Comparison of ENCODE assay signal across 14 cellular contexts in genomic region chr13:76825415-76825814, GRCh38.
DNase-seq lines count a peak whose midpoint lies in the region; ATAC-seq and TF ChIP-seq lines count a peak whose summit lies in the region.
"Had no signal": no experiment of that assay in that cellular context is flagged by ENCODE, and none has a peak within 500 bp of the region (broad histone marks: within the 10 kb centered on the region; RNA-seq: fewer than 3 reads in every experiment).

No MANE protein-coding gene starts in this region.

- dilution Hi-C loops in IMR-90 (cut with HindIII; ENCODE audit: low sequenced_read_pairs, unreplicated experiment), result no loop called here

- no peak overlapping the region for H2BK20ac ChIP-seq in IMR-90 (ENCODE audit: low read depth, low read length)

- no peaks in the 10 kb centered on the region for H3K79me1 ChIP-seq in IMR-90 (ENCODE audit: low read depth in 1 of 2, low read length in 2 of 2)

- H3K4me3 ChIP-seq in IMR-90 (ENCODE audit: insufficient read depth, low read depth, low read length) (no peak overlapping the region), fibroblast of the aortic adventitia (ENCODE audit: low read depth, low read length) (no peak overlapping the region), skeletal muscle tissue (ENCODE audit: low read length in 3 of 3) (no peak overlapping the region)
- H3K4me3 ChIP-seq: SK-N-MC had no signal

- H3K4me1 ChIP-seq in IMR-90 (ENCODE audit: control insufficient read depth, insufficient read depth, low read length) (peaks cover 6% of the 10 kb centered on the region), skeletal muscle tissue (ENCODE audit: control insufficient read depth in 3 of 3, insufficient read depth in 3 of 3, low read length in 3 of 3) (peaks cover 0 to 19% (median 7%) of the 10 kb centered on the region in 3 donors)
- H3K4me1 ChIP-seq: Caco-2 had no signal

- H3K36me3 ChIP-seq in IMR-90 (ENCODE audit: control insufficient read depth, insufficient read depth, low read length) (no peaks in the 10 kb centered on the region), skeletal muscle tissue (ENCODE audit: control insufficient read depth in 3 of 3, insufficient read depth in 3 of 3, low read length in 3 of 3) (no peaks in the 10 kb centered on the region)

- no peak overlapping the region for H2BK120ac ChIP-seq in IMR-90 (ENCODE audit: low read depth, low read length)

- peak overlapping the region; percentile 24; the same call in 1 of the 2 replicates for H3K18ac ChIP-seq in IMR-90 (ENCODE audit: low read depth, low read length)

- H3K23ac ChIP-seq in IMR-90 (ENCODE audit: low read depth, low read length), result no peak overlapping the region

- TF ChIP-seq POLR2A in IMR-90 (IDR thresholded peaks at IDR 0.05; ENCODE audit: low read depth, low read length), result no peak

- peak; percentile 33 for DNase-seq in IMR-90
- DNase-seq in astrocyte of the hippocampus (ENCODE audit: low read depth, low spot score), result peak; percentile 11
- DNase-seq in fibroblast of the aortic adventitia (ENCODE audit: low read depth), result peak; percentile 57
- no peak for DNase-seq in activated naive CD8-positive, alpha-beta T cell treated with anti-CD3 and anti-CD28 coated beads, Interleukin-2, amount 50 U/mL, for 24 hours
- no peak for DNase-seq in DMS153 treated with DMSO at 0.1 percent for 48 hours (lab: John Stamatoyannopoulos, UW; ENCODE audit: unreplicated experiment)
- DNase-seq: Caco-2; CD4-positive, alpha-beta T cell; GF-D8; KBM-7; NCI-H1694 treated with DMSO at 0.1 percent for 48 hours; SHP77 had no signal

- peak overlapping the region; percentile 20; the same call in 1 of the 2 replicates for H4K5ac ChIP-seq in IMR-90 (ENCODE audit: low read depth, low read length)

- no peak overlapping the region; the same call in 1 of the 2 replicates for H3K4me2 ChIP-seq in IMR-90 (ENCODE audit: low read depth, low read length)

- no peak overlapping the region for H3K27ac Mint-ChIP-seq in activated naive CD8-positive, alpha-beta T cell treated with anti-CD3 and anti-CD28 coated beads, Interleukin-2, amount 50 U/mL, for 24 hours
- H3K27ac Mint-ChIP-seq: CD4-positive, alpha-beta T cell had no signal

- H3K4me3 Mint-ChIP-seq in activated naive CD8-positive, alpha-beta T cell treated with anti-CD3 and anti-CD28 coated beads, Interleukin-2, amount 50 U/mL, for 24 hours, result no peak overlapping the region
- H3K4me3 Mint-ChIP-seq: CD4-positive, alpha-beta T cell had no signal

- CTCF ChIA-PET in IMR-90 (lab: Yijun Ruan, JAX), result no interaction called here

- no peak for TF ChIP-seq RAD21 in IMR-90 (IDR thresholded peaks at IDR 0.05; ENCODE audit: low read length)

- WGBS in IMR-90 (ENCODE audit: extremely low coverage in 2 of 2, insufficient read length in 1 of 2), 2 experiments, result 83% methylated on average over 1 of the region's 2 CpGs; no CpG with 5 or more reads in 1 of the 2 experiments

- H3K9me3 ChIP-seq in IMR-90 (ENCODE audit: control insufficient read depth, insufficient read depth, low read length) (no peaks in the 10 kb centered on the region), skeletal muscle tissue (ENCODE audit: control insufficient read depth in 3 of 3, low read length in 3 of 3) (no peaks in the 10 kb centered on the region)
- H3K9me3 ChIP-seq: Caco-2 had no signal

- no peak overlapping the region for H2AK9ac ChIP-seq in IMR-90 (replicated peaks; ENCODE audit: low read depth, low read length, poor library complexity)

- no peak overlapping the region for H2BK5ac ChIP-seq in IMR-90 (ENCODE audit: low read depth, low read length, poor library complexity, severe bottlenecking)

- H3K27me3 ChIP-seq in IMR-90 (ENCODE audit: control insufficient read depth, insufficient read depth, low read length) (no peaks in the 10 kb centered on the region), skeletal muscle tissue (ENCODE audit: control insufficient read depth in 3 of 3, insufficient read depth in 3 of 3, low read length in 3 of 3) (no peaks in the 10 kb centered on the region)

- TF ChIP-seq CTCF in IMR-90 (conservative IDR thresholded peaks at IDR 0.05; ENCODE audit: low read depth, low read length) (no peak), fibroblast of the aortic adventitia (IDR thresholded peaks at IDR 0.05; ENCODE audit: insufficient read depth, low read length) (no peak)

- H2AFZ ChIP-seq in IMR-90 (replicated peaks; ENCODE audit: low read length, poor library complexity), result no peak overlapping the region

- H3K56ac ChIP-seq in IMR-90 (ENCODE audit: extremely low read depth, insufficient read depth, low read length), result no peak overlapping the region

- no peak overlapping the region for H2BK15ac ChIP-seq in IMR-90 (ENCODE audit: low read depth, low read length)

- H3K27me3 Mint-ChIP-seq in activated naive CD8-positive, alpha-beta T cell treated with anti-CD3 and anti-CD28 coated beads, Interleukin-2, amount 50 U/mL, for 24 hours, result no peaks in the 10 kb centered on the region
- H3K27me3 Mint-ChIP-seq: CD4-positive, alpha-beta T cell had no signal

- intact Hi-C loops in IMR-90 (cut with micrococcal nuclease), result no loop called here

- no peaks in the 10 kb centered on the region for H3K36me3 Mint-ChIP-seq in activated naive CD8-positive, alpha-beta T cell treated with anti-CD3 and anti-CD28 coated beads, Interleukin-2, amount 50 U/mL, for 24 hours (ENCODE audit: low read depth)

- no TSS peak for BruUV-seq in IMR-90 (replicated peaks; lab: Mats Ljungman, UMichigan)

- no peak overlapping the region for H3K4ac ChIP-seq in IMR-90 (ENCODE audit: low read depth, low read length)

- H3K9ac ChIP-seq in IMR-90 (ENCODE audit: low read depth, low read length), result no peak overlapping the region
- H3K9ac ChIP-seq in skeletal muscle tissue (ENCODE audit: low read depth in 1 of 3, low read length in 3 of 3), result no peak overlapping the region

- no peak overlapping the region for H4K8ac ChIP-seq in IMR-90 (ENCODE audit: low read depth in 2 of 2, low read length in 2 of 2)

- H3K27ac ChIP-seq in IMR-90 (ENCODE audit: insufficient read depth, low read length), result no peak overlapping the region
- H3K27ac ChIP-seq in skeletal muscle tissue (ENCODE audit: low read depth, low read length), result peak overlapping the region; percentile 12
- H3K27ac ChIP-seq: SK-N-MC had no signal

- H3K4me1 Mint-ChIP-seq in activated naive CD8-positive, alpha-beta T cell treated with anti-CD3 and anti-CD28 coated beads, Interleukin-2, amount 50 U/mL, for 24 hours, result peaks cover 5% of the 10 kb centered on the region

- peak; percentile 65 for ATAC-seq in IMR-90 (ENCODE audit: low read depth)
- ATAC-seq in activated naive CD8-positive, alpha-beta T cell treated with anti-CD3 and anti-CD28 coated beads, Interleukin-2, amount 50 U/mL, for 24 hours, result no peak
- no peak for ATAC-seq in GM19351 (IDR thresholded peaks at IDR 0.05; ENCODE audit: unreplicated experiment)

- POLR2A ChIA-PET in IMR-90 (lab: Charles Lee; ENCODE audit: unreplicated experiment), result no interaction called here

- no peaks in the 10 kb centered on the region for H4K20me1 ChIP-seq in IMR-90 (ENCODE audit: insufficient read depth, low read length)

- no peak overlapping the region for H3K14ac ChIP-seq in IMR-90 (replicated peaks; ENCODE audit: low read depth, low read length)

- no peak overlapping the region for H2AK5ac ChIP-seq in IMR-90 (ENCODE audit: low read depth, low read length)

- in situ Hi-C loops in IMR-90 (cut with MboI; ENCODE audit: low sequenced_read_pairs), result no loop called here

- no peak overlapping the region for H4K91ac ChIP-seq in IMR-90 (ENCODE audit: insufficient read depth, low read depth, low read length)

- H3K9me1 ChIP-seq in IMR-90 (ENCODE audit: insufficient read depth, low read length), result no peaks in the 10 kb centered on the region

- H3K9me3 Mint-ChIP-seq in activated naive CD8-positive, alpha-beta T cell treated with anti-CD3 and anti-CD28 coated beads, Interleukin-2, amount 50 U/mL, for 24 hours, result no peaks in the 10 kb centered on the region
- H3K9me3 Mint-ChIP-seq: CD4-positive, alpha-beta T cell had no signal

TF ChIP-seq in IMR-90, 13 proteins besides CTCF, POLR2A, EP300 and RAD21:
- TF ChIP-seq MAFK (IDR thresholded peaks at IDR 0.05; ENCODE audit: low read depth, low read length) (no peak), NFE2L2 (IDR thresholded peaks at IDR 0.05; ENCODE audit: low read depth, low read length) (no peak), RCOR1 (IDR thresholded peaks at IDR 0.05; ENCODE audit: insufficient replicate concordance, low read length) (no peak), MAZ (IDR thresholded peaks at IDR 0.05; ENCODE audit: borderline replicate concordance, low read depth, low read length) (no peak), RFX5 (IDR thresholded peaks at IDR 0.05; ENCODE audit: low read depth, low read length) (no peak), MXI1 (IDR thresholded peaks at IDR 0.05; ENCODE audit: borderline replicate concordance, low read depth, low read length) (no peak), CHD1 (IDR thresholded peaks at IDR 0.05; ENCODE audit: low read depth, low read length) (no peak), CEBPB (IDR thresholded peaks at IDR 0.05; ENCODE audit: low read depth, low read length) (no peak), FOS (IDR thresholded peaks at IDR 0.05; ENCODE audit: low read depth, low read length) (no peak), ELK1 (IDR thresholded peaks at IDR 0.05; ENCODE audit: borderline replicate concordance, low read depth, low read length) (no peak), BHLHE40 (IDR thresholded peaks at IDR 0.05; ENCODE audit: low read depth, low read length) (no peak), USF2 (IDR thresholded peaks at IDR 0.05; ENCODE audit: low read depth, low read length) (no peak)

Comparison
In these comparisons a context has a peak if more than half of its experiments do, and no peak if none do; other contexts are left out.
1. DNase-seq: peak in IMR-90 (single experiment), astrocyte of the hippocampus (single experiment) and fibroblast of the aortic adventitia (single experiment); none in activated naive CD8-positive, alpha-beta T cell treated with anti-CD3 and anti-CD28 coated beads, Interleukin-2, amount 50 U/mL, for 24 hours (single experiment) and DMS153 treated with DMSO at 0.1 percent for 48 hours (single experiment).